17 cellular contexts compared by ENCODE assay signal in genomic region chr12:129984097-129984496, GRCh38.
A peak's percentile ranks its signal among the peaks of the same experiment; 100 is the strongest.
DNase-seq lines count a peak whose midpoint lies in the region; ATAC-seq, FAIRE-seq and TF ChIP-seq lines count a peak whose summit lies in the region.
"Had no signal": no experiment of that assay in that cellular context is flagged by ENCODE, and none has a peak within 500 bp of the region (broad histone marks: within the 10 kb centered on the region; RNA-seq: fewer than 3 reads in every experiment).

No MANE protein-coding gene starts in this region.

- H3K36me3 Mint-ChIP-seq in WTC11, result peaks cover 68% of the 10 kb centered on the region
- H3K36me3 Mint-ChIP-seq in activated CD8-positive, alpha-beta memory T cell treated with anti-CD3 and anti-CD28 coated beads, Interleukin-2, amount 10 ng/mL, durations not matched to agents 7 days and 5 days, result no peaks in the 10 kb centered on the region

- TF ChIP-seq CTCF in WTC11 (IDR thresholded peaks at IDR 0.05), result no peak

- DNase-seq in DMS79 (lab: John Stamatoyannopoulos, UW) (peak; percentile 1), ELF-1 (ENCODE audit: low read depth, low spot score) (peak; percentile 43), WTC11 (ENCODE audit: low spot score) (no peak), left kidney (ENCODE audit: low read depth, low spot score) (peak; percentile 66), frontal cortex (ENCODE audit: low spot score in 2 of 2) (no peak)
- no peak for DNase-seq in activated CD8-positive, alpha-beta memory T cell treated with anti-CD3 and anti-CD28 coated beads, Interleukin-2, amount 10 ng/mL, durations not matched to agents 7 days and 5 days
- DNase-seq: C1 segment of cervical spinal cord; Calu3; CD4-positive, alpha-beta T cell; DMS 273 treated with DMSO at 0.1 percent for 48 hours; EL; GDM1 had no signal

- H3K27ac Mint-ChIP-seq in WTC11, result no peak overlapping the region
- no peak overlapping the region for H3K27ac Mint-ChIP-seq in activated CD8-positive, alpha-beta memory T cell treated with anti-CD3 and anti-CD28 coated beads, Interleukin-2, amount 10 ng/mL, durations not matched to agents 7 days and 5 days
- H3K27ac Mint-ChIP-seq: B cell; CD4-positive, alpha-beta T cell had no signal

- peaks cover 17% of the 10 kb centered on the region for H3K27me3 Mint-ChIP-seq in WTC11 (ENCODE audit: low read depth)
- no peaks in the 10 kb centered on the region for H3K27me3 Mint-ChIP-seq in activated CD8-positive, alpha-beta memory T cell treated with anti-CD3 and anti-CD28 coated beads, Interleukin-2, amount 10 ng/mL, durations not matched to agents 7 days and 5 days
- H3K27me3 Mint-ChIP-seq: CD4-positive, alpha-beta T cell had no signal

- no peak overlapping the region for H3K4me3 Mint-ChIP-seq in WTC11
- H3K4me3 Mint-ChIP-seq in activated CD8-positive, alpha-beta memory T cell treated with anti-CD3 and anti-CD28 coated beads, Interleukin-2, amount 10 ng/mL, durations not matched to agents 7 days and 5 days, result no peak overlapping the region
- H3K4me3 Mint-ChIP-seq: B cell; CD4-positive, alpha-beta T cell had no signal

- peaks cover 15% of the 10 kb centered on the region for H3K4me1 Mint-ChIP-seq in WTC11
- H3K4me1 Mint-ChIP-seq in activated CD8-positive, alpha-beta memory T cell treated with anti-CD3 and anti-CD28 coated beads, Interleukin-2, amount 10 ng/mL, durations not matched to agents 7 days and 5 days, result no peaks in the 10 kb centered on the region
- H3K4me1 Mint-ChIP-seq: B cell had no signal

- POLR2A ChIA-PET in WTC11 (lab: Charles Lee), result no interaction called here

- FAIRE-seq in frontal cortex (lab: Jason Lieb, UNC), result no peak
- FAIRE-seq: A204.1, GM12892 had no signal

- CTCF ChIA-PET in WTC11 (lab: Charles Lee), result interaction anchor here (2.2 kb wide), 1 partner anchor 30 kb away, joined by 14 read pairs; no protein-coding TSS in a partner anchor
- CTCF ChIA-PET in activated CD8-positive, alpha-beta memory T cell treated with anti-CD3 and anti-CD28 coated beads, Interleukin-2, amount 10 ng/mL, durations not matched to agents 7 days and 5 days (lab: Charles Lee), result no interaction called here

- peak; percentile 56 for ATAC-seq in WTC11
- ATAC-seq in HG03097 (IDR thresholded peaks at IDR 0.05; ENCODE audit: low FRiP score, unreplicated experiment), result no peak
- ATAC-seq in activated CD8-positive, alpha-beta memory T cell treated with anti-CD3 and anti-CD28 coated beads, Interleukin-2, amount 10 ng/mL, durations not matched to agents 7 days and 5 days, result no peak
- ATAC-seq: HCT116 had no signal

- peaks cover 81% of the 10 kb centered on the region for H3K9me3 Mint-ChIP-seq in WTC11
- no peaks in the 10 kb centered on the region for H3K9me3 Mint-ChIP-seq in activated CD8-positive, alpha-beta memory T cell treated with anti-CD3 and anti-CD28 coated beads, Interleukin-2, amount 10 ng/mL, durations not matched to agents 7 days and 5 days (ENCODE audit: low read depth)

TF ChIP-seq in WTC11, 78 proteins besides CTCF, POLR2A, EP300 and RAD21:
- TF ChIP-seq TEAD1 (CRISPR knock-in tag; IDR thresholded peaks at IDR 0.05) (no peak), FOXK1 (CRISPR knock-in tag; IDR thresholded peaks at IDR 0.05) (no peak), ELF4 (CRISPR knock-in tag; IDR thresholded peaks at IDR 0.05; ENCODE audit: low read depth) (no peak), GABPB1 (CRISPR knock-in tag; IDR thresholded peaks at IDR 0.05) (no peak), ZNF317 (CRISPR knock-in tag; IDR thresholded peaks at IDR 0.05; ENCODE audit: borderline replicate concordance, low read depth) (no peak)

Comparison
In these comparisons a context has a peak if more than half of its experiments do, and no peak if none do; other contexts are left out.
1. DNase-seq: peak in DMS79 (single experiment), ELF-1 (single experiment) and left kidney (single experiment); none in WTC11 (single experiment), frontal cortex (0 of 2) and activated CD8-positive, alpha-beta memory T cell treated with anti-CD3 and anti-CD28 coated beads, Interleukin-2, amount 10 ng/mL, durations not matched to agents 7 days and 5 days (single experiment).